In the genomic region with DNA sequence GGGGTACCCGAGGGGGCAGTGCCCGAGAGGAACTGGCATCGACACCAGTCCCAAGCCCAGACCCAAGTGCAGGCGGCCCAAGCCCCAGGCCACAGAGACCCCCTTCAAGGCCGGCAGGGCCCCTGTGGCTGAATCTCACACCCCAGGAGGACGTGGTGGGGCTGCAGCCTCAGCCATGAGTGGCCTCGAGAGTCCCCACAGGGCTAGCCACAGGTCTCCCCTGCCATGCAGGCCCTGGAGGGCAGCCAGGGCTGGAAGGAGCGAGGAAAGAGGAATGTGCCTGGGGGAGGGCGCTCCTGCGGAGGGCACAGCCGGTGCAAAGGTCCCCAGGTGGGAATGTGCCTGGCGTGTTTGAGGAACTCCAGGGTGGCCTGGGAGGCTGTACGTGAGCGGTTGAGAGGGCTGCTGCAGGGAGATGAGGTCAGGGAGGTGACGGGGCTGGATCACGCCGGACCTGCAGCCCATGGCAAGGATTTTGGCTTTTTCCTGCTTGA, we compare ENCODE assay signal across 2 cellular contexts.
A peak's percentile ranks its signal among the peaks of the same experiment; 100 is the strongest.
TF ChIP-seq lines count a peak whose summit lies in the region.

No MANE protein-coding gene starts in this region.

TF ChIP-seq in WTC11, 78 proteins besides CTCF, POLR2A, EP300 and RAD21 (continued from another document):
- TF ChIP-seq, protein P1, sequence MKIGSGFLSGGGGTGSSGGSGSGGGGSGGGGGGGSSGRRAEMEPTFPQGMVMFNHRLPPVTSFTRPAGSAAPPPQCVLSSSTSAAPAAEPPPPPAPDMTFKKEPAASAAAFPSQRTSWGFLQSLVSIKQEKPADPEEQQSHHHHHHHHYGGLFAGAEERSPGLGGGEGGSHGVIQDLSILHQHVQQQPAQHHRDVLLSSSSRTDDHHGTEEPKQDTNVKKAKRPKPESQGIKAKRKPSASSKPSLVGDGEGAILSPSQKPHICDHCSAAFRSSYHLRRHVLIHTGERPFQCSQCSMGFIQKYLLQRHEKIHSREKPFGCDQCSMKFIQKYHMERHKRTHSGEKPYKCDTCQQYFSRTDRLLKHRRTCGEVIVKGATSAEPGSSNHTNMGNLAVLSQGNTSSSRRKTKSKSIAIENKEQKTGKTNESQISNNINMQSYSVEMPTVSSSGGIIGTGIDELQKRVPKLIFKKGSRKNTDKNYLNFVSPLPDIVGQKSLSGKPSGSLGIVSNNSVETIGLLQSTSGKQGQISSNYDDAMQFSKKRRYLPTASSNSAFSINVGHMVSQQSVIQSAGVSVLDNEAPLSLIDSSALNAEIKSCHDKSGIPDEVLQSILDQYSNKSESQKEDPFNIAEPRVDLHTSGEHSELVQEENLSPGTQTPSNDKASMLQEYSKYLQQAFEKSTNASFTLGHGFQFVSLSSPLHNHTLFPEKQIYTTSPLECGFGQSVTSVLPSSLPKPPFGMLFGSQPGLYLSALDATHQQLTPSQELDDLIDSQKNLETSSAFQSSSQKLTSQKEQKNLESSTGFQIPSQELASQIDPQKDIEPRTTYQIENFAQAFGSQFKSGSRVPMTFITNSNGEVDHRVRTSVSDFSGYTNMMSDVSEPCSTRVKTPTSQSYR (CRISPR knock-in tag; IDR thresholded peaks at IDR 0.05) = no peak
- TF ChIP-seq, protein P2, sequence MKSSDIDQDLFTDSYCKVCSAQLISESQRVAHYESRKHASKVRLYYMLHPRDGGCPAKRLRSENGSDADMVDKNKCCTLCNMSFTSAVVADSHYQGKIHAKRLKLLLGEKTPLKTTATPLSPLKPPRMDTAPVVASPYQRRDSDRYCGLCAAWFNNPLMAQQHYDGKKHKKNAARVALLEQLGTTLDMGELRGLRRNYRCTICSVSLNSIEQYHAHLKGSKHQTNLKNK (CRISPR knock-in tag; IDR thresholded peaks at IDR 0.05) = no peak
- TF ChIP-seq NR1H2 (CRISPR knock-in tag; IDR thresholded peaks at IDR 0.05) (no peak), SOX15 (CRISPR knock-in tag; IDR thresholded peaks at IDR 0.05) (no peak)

TF ChIP-seq in HepG2, 621 proteins besides CTCF, POLR2A, EP300 and RAD21 (continued from another document and continues in another):
- TF ChIP-seq, protein P3, sequence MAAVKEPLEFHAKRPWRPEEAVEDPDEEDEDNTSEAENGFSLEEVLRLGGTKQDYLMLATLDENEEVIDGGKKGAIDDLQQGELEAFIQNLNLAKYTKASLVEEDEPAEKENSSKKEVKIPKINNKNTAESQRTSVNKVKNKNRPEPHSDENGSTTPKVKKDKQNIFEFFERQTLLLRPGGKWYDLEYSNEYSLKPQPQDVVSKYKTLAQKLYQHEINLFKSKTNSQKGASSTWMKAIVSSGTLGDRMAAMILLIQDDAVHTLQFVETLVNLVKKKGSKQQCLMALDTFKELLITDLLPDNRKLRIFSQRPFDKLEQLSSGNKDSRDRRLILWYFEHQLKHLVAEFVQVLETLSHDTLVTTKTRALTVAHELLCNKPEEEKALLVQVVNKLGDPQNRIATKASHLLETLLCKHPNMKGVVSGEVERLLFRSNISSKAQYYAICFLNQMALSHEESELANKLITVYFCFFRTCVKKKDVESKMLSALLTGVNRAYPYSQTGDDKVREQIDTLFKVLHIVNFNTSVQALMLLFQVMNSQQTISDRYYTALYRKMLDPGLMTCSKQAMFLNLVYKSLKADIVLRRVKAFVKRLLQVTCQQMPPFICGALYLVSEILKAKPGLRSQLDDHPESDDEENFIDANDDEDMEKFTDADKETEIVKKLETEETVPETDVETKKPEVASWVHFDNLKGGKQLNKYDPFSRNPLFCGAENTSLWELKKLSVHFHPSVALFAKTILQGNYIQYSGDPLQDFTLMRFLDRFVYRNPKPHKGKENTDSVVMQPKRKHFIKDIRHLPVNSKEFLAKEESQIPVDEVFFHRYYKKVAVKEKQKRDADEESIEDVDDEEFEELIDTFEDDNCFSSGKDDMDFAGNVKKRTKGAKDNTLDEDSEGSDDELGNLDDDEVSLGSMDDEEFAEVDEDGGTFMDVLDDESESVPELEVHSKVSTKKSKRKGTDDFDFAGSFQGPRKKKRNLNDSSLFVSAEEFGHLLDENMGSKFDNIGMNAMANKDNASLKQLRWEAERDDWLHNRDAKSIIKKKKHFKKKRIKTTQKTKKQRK (IDR thresholded peaks at IDR 0.05; ENCODE audit: low read length) = no peak
- TF ChIP-seq ZNF501 (CRISPR knock-in tag; IDR thresholded peaks at IDR 0.05) (no peak), ZNF546 (CRISPR knock-in tag; conservative IDR thresholded peaks at IDR 0.05) (no peak), ZNF850 (CRISPR knock-in tag; conservative IDR thresholded peaks at IDR 0.05) (no peak), FOSL2 (CRISPR knock-in tag; IDR thresholded peaks at IDR 0.05) (0 out of 2 replicates have a peak, but pooled peaks have one; percentile 10), ZBTB20 (CRISPR knock-in tag; IDR thresholded peaks at IDR 0.05; ENCODE audit: borderline replicate concordance, low read depth) (no peak), SOX13 (IDR thresholded peaks at IDR 0.05) (no peak), SOX13 (CRISPR knock-in tag; conservative IDR thresholded peaks at IDR 0.05 in 1 of 2, IDR thresholded peaks at IDR 0.05 in 1 of 2) (peak in 1 of 2 experiments; percentile 28; a peak in 1 of 4 replicates), MTF2 (CRISPR knock-in tag; IDR thresholded peaks at IDR 0.05; ENCODE audit: borderline replicate concordance) (no peak), ZNF33B (CRISPR knock-in tag; IDR thresholded peaks at IDR 0.05) (no peak), NFE2L1 (CRISPR knock-in tag; IDR thresholded peaks at IDR 0.05; ENCODE audit: borderline replicate concordance) (no peak), SP5 (CRISPR knock-in tag; IDR thresholded peaks at IDR 0.05; ENCODE audit: borderline replicate concordance, low read depth) (peak; percentile 49; the same call in 1 of the 2 replicates), SP4 (CRISPR knock-in tag; IDR thresholded peaks at IDR 0.05) (no peak; the same call in 1 of the 2 replicates), TCF12 (IDR thresholded peaks at IDR 0.05) (no peak), TCF12 (CRISPR knock-in tag; IDR thresholded peaks at IDR 0.05) (no peak), ZNF766 (CRISPR knock-in tag; IDR thresholded peaks at IDR 0.05; ENCODE audit: borderline replicate concordance) (no peak), ZNF75D (CRISPR knock-in tag; IDR thresholded peaks at IDR 0.05; ENCODE audit: borderline replicate concordance) (no peak), CHD4 (IDR thresholded peaks at IDR 0.05; ENCODE audit: borderline replicate concordance, low read length) (no peak), HNF4A (CRISPR knock-in tag; IDR thresholded peaks at IDR 0.05) (peak; percentile 95), SAP130 (CRISPR knock-in tag; IDR thresholded peaks at IDR 0.05; ENCODE audit: low read depth) (peak; percentile 51; the same call in 1 of the 2 replicates), ZNF343 (CRISPR knock-in tag; IDR thresholded peaks at IDR 0.05) (no peak), HOXA5 (CRISPR knock-in tag; IDR thresholded peaks at IDR 0.05) (no peak), ZFP90 (CRISPR knock-in tag; IDR thresholded peaks at IDR 0.05; ENCODE audit: borderline replicate concordance) (no peak), NFKB2 (CRISPR knock-in tag; IDR thresholded peaks at IDR 0.05; ENCODE audit: borderline replicate concordance) (0 out of 2 replicates have a peak, but pooled peaks have one; percentile 52)
- TF ChIP-seq, protein P4, sequence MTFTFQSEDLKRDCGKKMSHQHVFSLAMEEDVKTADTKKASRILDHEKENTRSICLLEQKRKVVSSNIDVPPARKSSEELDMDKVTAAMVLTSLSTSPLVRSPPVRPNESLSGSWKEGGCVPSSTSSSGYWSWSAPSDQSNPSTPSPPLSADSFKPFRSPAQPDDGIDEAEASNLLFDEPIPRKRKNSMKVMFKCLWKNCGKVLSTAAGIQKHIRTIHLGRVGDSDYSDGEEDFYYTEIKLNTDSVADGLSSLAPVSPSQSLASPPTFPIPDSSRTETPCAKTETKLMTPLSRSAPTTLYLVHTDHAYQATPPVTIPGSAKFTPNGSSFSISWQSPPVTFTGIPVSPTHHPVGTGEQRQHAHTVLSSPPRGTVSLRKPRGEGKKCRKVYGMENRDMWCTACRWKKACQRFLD (CRISPR knock-in tag; IDR thresholded peaks at IDR 0.05; ENCODE audit: borderline replicate concordance) = no peak
- TF ChIP-seq, protein P5, sequence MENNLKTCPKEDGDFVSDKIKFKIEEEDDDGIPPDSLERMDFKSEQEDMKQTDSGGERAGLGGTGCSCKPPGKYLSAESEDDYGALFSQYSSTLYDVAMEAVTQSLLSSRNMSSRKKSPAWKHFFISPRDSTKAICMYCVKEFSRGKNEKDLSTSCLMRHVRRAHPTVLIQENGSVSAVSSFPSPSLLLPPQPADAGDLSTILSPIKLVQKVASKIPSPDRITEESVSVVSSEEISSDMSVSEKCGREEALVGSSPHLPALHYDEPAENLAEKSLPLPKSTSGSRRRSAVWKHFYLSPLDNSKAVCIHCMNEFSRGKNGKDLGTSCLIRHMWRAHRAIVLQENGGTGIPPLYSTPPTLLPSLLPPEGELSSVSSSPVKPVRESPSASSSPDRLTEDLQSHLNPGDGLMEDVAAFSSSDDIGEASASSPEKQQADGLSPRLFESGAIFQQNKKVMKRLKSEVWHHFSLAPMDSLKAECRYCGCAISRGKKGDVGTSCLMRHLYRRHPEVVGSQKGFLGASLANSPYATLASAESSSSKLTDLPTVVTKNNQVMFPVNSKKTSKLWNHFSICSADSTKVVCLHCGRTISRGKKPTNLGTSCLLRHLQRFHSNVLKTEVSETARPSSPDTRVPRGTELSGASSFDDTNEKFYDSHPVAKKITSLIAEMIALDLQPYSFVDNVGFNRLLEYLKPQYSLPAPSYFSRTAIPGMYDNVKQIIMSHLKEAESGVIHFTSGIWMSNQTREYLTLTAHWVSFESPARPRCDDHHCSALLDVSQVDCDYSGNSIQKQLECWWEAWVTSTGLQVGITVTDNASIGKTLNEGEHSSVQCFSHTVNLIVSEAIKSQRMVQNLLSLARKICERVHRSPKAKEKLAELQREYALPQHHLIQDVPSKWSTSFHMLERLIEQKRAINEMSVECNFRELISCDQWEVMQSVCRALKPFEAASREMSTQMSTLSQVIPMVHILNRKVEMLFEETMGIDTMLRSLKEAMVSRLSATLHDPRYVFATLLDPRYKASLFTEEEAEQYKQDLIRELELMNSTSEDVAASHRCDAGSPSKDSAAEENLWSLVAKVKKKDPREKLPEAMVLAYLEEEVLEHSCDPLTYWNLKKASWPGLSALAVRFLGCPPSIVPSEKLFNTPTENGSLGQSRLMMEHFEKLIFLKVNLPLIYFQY (CRISPR knock-in tag; IDR thresholded peaks at IDR 0.05; ENCODE audit: borderline replicate concordance) = no peak
- TF ChIP-seq, protein P6, sequence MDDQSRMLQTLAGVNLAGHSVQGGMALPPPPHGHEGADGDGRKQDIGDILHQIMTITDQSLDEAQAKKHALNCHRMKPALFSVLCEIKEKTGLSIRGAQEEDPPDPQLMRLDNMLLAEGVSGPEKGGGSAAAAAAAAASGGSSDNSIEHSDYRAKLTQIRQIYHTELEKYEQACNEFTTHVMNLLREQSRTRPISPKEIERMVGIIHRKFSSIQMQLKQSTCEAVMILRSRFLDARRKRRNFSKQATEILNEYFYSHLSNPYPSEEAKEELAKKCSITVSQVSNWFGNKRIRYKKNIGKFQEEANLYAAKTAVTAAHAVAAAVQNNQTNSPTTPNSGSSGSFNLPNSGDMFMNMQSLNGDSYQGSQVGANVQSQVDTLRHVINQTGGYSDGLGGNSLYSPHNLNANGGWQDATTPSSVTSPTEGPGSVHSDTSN (CRISPR knock-in tag; IDR thresholded peaks at IDR 0.05; ENCODE audit: borderline replicate concordance) = no peak
- TF ChIP-seq, protein P7, sequence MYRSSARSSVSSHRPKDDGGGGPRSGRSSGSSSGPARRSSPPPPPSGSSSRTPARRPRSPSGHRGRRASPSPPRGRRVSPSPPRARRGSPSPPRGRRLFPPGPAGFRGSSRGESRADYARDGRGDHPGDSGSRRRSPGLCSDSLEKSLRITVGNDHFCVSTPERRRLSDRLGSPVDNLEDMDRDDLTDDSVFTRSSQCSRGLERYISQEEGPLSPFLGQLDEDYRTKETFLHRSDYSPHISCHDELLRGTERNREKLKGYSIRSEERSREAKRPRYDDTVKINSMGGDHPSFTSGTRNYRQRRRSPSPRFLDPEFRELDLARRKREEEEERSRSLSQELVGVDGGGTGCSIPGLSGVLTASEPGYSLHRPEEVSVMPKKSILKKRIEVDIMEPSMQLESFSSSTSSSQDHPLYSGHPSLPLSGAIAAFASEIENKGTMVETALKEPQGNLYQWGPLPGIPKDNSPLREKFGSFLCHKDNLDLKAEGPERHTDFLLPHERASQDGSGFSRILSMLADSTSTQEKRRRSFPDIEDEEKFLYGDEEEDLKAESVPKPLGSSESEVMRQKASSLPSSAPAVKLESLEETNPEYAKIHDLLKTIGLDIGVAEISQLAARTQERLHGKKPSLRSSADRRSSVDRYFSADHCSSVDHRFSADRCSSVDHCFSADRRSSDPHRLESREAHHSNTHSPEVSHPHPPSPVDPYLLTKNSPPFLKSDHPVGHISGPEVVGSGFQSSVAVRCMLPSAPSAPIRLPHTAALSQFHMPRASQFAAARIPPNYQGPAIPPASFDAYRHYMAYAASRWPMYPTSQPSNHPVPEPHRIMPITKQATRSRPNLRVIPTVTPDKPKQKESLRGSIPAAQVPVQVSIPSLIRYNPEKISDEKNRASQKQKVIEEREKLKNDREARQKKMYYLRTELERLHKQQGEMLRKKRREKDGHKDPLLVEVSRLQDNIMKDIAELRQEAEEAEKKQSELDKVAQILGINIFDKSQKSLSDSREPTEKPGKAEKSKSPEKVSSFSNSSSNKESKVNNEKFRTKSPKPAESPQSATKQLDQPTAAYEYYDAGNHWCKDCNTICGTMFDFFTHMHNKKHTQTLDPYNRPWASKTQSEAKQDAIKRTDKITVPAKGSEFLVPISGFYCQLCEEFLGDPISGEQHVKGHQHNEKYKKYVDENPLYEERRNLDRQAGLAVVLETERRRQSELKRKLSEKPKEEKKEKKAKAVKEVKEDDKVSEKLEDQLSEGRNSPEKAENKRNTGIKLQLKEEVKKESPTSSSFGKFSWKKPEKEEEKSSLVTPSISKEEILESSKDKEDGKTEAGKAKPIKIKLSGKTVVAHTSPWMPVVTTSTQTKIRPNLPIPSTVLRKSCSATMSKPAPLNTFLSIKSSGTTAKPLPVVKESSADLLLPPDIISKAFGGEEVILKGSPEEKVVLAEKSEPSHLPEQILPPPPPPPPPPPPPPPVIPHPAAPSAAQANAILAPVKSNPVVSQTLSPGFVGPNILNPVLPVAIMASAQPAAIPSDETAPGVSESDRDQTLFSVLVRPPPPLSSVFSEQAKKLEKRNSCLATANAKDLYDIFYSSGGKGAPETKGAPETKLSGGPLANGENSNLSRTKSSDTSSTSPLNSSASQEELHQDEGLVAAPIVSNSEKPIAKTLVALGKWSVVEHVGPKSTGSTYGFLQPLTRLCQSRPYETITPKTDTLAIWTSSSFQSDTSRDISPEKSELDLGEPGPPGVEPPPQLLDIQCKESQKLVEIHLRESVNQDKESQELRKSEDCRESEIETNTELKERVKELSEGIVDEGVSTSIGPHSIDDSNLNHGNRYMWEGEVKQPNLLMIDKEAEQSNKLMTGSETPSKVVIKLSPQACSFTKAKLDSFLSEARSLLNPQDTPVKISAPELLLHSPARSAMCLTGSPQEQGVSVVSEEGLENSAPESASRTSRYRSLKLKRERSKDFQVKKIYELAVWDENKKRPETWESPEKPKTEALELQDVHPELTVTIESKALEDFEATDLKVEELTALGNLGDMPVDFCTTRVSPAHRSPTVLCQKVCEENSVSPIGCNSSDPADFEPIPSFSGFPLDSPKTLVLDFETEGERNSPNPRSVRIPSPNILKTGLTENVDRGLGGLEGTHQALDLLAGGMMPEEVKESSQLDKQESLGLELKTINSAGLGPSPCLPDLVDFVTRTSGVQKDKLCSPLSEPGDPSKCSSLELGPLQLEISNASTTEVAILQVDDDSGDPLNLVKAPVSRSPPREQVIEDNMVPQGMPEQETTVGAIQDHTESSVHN (CRISPR knock-in tag; IDR thresholded peaks at IDR 0.05) = no peak
